Comparison of ENCODE assay signal across 3 cellular contexts in the genomic region with DNA sequence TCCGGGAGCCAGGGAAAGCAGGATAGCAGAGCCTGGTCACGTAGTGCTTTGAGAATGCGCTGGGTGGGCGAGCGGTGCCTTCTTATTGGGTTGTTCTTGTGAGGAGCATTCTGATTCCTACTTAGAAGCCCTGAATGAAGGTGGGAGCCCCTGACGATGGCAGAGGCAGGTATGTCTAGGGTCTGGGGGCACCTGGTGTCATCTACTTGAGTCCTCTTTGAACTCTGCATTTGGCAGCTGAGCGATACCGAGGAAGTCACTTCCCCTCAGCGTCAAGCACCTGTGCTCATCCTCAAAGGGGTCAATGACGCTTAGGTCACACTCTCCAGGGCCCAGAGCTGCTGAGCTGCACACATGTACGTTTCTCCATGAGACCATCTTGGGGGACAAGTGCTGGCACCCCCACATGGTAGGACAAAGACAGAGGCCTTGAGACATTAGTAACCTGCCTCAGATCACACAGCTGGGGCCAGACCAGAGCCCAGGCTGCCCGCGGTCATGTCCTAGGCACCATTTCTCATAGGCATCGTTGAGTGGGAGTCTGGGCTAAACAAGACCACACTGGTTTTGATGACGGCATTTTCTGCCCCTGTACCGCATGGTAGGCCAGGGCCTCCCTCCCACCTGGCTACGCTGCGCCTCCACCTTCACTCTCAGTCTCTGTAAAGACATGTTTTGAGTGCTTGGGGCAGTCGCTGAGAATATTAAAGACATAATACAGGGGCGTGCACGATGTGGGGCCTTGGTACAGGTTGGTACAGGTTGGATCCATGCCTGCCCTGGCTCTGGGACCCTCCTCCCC.
TF ChIP-seq lines count a peak whose summit lies in the region.

No MANE protein-coding gene starts in this region.

TF ChIP-seq in SK-N-SH, 30 proteins besides CTCF, POLR2A, EP300 and RAD21 (continues in another document):
- TF ChIP-seq SMC3 (IDR thresholded peaks at IDR 0.05; ENCODE audit: low read depth, low read length), result no peak
- TF ChIP-seq POLR2AphosphoS5 (IDR thresholded peaks at IDR 0.05; ENCODE audit: low read depth, low read length), result no peak
- no peak for TF ChIP-seq NFIC (IDR thresholded peaks at IDR 0.05; ENCODE audit: borderline replicate concordance)
- TF ChIP-seq ELF1 (IDR thresholded peaks at IDR 0.05), result no peak
- no peak for TF ChIP-seq RFX5 (IDR thresholded peaks at IDR 0.05; ENCODE audit: low read length)
- no peak for TF ChIP-seq JUND (IDR thresholded peaks at IDR 0.05)
- TF ChIP-seq, protein P1, sequence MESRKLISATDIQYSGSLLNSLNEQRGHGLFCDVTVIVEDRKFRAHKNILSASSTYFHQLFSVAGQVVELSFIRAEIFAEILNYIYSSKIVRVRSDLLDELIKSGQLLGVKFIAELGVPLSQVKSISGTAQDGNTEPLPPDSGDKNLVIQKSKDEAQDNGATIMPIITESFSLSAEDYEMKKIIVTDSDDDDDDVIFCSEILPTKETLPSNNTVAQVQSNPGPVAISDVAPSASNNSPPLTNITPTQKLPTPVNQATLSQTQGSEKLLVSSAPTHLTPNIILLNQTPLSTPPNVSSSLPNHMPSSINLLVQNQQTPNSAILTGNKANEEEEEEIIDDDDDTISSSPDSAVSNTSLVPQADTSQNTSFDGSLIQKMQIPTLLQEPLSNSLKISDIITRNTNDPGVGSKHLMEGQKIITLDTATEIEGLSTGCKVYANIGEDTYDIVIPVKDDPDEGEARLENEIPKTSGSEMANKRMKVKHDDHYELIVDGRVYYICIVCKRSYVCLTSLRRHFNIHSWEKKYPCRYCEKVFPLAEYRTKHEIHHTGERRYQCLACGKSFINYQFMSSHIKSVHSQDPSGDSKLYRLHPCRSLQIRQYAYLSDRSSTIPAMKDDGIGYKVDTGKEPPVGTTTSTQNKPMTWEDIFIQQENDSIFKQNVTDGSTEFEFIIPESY (IDR thresholded peaks at IDR 0.05; ENCODE audit: borderline replicate concordance, low read depth), result no peak
- no peak for TF ChIP-seq NRF1 (IDR thresholded peaks at IDR 0.05; ENCODE audit: low read depth, low read length)
- TF ChIP-seq, protein P2, sequence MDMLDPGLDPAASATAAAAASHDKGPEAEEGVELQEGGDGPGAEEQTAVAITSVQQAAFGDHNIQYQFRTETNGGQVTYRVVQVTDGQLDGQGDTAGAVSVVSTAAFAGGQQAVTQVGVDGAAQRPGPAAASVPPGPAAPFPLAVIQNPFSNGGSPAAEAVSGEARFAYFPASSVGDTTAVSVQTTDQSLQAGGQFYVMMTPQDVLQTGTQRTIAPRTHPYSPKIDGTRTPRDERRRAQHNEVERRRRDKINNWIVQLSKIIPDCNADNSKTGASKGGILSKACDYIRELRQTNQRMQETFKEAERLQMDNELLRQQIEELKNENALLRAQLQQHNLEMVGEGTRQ (IDR thresholded peaks at IDR 0.05; ENCODE audit: borderline replicate concordance, low read depth, low read length), result no peak
- TF ChIP-seq FOSL2 (IDR thresholded peaks at IDR 0.05; ENCODE audit: borderline replicate concordance, low read depth), result no peak
- TF ChIP-seq, protein P3, sequence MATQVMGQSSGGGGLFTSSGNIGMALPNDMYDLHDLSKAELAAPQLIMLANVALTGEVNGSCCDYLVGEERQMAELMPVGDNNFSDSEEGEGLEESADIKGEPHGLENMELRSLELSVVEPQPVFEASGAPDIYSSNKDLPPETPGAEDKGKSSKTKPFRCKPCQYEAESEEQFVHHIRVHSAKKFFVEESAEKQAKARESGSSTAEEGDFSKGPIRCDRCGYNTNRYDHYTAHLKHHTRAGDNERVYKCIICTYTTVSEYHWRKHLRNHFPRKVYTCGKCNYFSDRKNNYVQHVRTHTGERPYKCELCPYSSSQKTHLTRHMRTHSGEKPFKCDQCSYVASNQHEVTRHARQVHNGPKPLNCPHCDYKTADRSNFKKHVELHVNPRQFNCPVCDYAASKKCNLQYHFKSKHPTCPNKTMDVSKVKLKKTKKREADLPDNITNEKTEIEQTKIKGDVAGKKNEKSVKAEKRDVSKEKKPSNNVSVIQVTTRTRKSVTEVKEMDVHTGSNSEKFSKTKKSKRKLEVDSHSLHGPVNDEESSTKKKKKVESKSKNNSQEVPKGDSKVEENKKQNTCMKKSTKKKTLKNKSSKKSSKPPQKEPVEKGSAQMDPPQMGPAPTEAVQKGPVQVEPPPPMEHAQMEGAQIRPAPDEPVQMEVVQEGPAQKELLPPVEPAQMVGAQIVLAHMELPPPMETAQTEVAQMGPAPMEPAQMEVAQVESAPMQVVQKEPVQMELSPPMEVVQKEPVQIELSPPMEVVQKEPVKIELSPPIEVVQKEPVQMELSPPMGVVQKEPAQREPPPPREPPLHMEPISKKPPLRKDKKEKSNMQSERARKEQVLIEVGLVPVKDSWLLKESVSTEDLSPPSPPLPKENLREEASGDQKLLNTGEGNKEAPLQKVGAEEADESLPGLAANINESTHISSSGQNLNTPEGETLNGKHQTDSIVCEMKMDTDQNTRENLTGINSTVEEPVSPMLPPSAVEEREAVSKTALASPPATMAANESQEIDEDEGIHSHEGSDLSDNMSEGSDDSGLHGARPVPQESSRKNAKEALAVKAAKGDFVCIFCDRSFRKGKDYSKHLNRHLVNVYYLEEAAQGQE (IDR thresholded peaks at IDR 0.05; ENCODE audit: low read depth, low read length), result no peak
- TF ChIP-seq RCOR1 (IDR thresholded peaks at IDR 0.05; ENCODE audit: low read length), result no peak

TF ChIP-seq in SK-N-SH treated with all-trans-retinoic acid at 6 μM for 48 hours, 23 proteins besides CTCF, POLR2A, EP300 and RAD21:
- no peak for TF ChIP-seq ZNF8 (CRISPR knock-in tag; IDR thresholded peaks at IDR 0.05)
- no peak for TF ChIP-seq PPARA (CRISPR knock-in tag; IDR thresholded peaks at IDR 0.05; ENCODE audit: borderline replicate concordance)
- no peak for TF ChIP-seq ESRRG (CRISPR knock-in tag; IDR thresholded peaks at IDR 0.05)
- TF ChIP-seq, protein P4, sequence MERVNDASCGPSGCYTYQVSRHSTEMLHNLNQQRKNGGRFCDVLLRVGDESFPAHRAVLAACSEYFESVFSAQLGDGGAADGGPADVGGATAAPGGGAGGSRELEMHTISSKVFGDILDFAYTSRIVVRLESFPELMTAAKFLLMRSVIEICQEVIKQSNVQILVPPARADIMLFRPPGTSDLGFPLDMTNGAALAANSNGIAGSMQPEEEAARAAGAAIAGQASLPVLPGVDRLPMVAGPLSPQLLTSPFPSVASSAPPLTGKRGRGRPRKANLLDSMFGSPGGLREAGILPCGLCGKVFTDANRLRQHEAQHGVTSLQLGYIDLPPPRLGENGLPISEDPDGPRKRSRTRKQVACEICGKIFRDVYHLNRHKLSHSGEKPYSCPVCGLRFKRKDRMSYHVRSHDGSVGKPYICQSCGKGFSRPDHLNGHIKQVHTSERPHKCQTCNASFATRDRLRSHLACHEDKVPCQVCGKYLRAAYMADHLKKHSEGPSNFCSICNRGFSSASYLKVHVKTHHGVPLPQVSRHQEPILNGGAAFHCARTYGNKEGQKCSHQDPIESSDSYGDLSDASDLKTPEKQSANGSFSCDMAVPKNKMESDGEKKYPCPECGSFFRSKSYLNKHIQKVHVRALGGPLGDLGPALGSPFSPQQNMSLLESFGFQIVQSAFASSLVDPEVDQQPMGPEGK (CRISPR knock-in tag; IDR thresholded peaks at IDR 0.05; ENCODE audit: borderline replicate concordance), result no peak
- TF ChIP-seq ZFP30 (CRISPR knock-in tag; IDR thresholded peaks at IDR 0.05), result no peak
- TF ChIP-seq, protein P5, sequence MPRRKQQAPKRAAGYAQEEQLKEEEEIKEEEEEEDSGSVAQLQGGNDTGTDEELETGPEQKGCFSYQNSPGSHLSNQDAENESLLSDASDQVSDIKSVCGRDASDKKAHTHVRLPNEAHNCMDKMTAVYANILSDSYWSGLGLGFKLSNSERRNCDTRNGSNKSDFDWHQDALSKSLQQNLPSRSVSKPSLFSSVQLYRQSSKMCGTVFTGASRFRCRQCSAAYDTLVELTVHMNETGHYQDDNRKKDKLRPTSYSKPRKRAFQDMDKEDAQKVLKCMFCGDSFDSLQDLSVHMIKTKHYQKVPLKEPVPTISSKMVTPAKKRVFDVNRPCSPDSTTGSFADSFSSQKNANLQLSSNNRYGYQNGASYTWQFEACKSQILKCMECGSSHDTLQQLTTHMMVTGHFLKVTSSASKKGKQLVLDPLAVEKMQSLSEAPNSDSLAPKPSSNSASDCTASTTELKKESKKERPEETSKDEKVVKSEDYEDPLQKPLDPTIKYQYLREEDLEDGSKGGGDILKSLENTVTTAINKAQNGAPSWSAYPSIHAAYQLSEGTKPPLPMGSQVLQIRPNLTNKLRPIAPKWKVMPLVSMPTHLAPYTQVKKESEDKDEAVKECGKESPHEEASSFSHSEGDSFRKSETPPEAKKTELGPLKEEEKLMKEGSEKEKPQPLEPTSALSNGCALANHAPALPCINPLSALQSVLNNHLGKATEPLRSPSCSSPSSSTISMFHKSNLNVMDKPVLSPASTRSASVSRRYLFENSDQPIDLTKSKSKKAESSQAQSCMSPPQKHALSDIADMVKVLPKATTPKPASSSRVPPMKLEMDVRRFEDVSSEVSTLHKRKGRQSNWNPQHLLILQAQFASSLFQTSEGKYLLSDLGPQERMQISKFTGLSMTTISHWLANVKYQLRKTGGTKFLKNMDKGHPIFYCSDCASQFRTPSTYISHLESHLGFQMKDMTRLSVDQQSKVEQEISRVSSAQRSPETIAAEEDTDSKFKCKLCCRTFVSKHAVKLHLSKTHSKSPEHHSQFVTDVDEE (CRISPR knock-in tag; IDR thresholded peaks at IDR 0.05), result no peak
- no peak for TF ChIP-seq ZNF70 (CRISPR knock-in tag; IDR thresholded peaks at IDR 0.05)
- no peak for TF ChIP-seq ARNTL (CRISPR knock-in tag; IDR thresholded peaks at IDR 0.05; ENCODE audit: borderline replicate concordance, low read depth)
- no peak for TF ChIP-seq TOX (CRISPR knock-in tag; IDR thresholded peaks at IDR 0.05; ENCODE audit: borderline replicate concordance)
- TF ChIP-seq SNAI2 (CRISPR knock-in tag; IDR thresholded peaks at IDR 0.05), result no peak
- TF ChIP-seq, protein P6, sequence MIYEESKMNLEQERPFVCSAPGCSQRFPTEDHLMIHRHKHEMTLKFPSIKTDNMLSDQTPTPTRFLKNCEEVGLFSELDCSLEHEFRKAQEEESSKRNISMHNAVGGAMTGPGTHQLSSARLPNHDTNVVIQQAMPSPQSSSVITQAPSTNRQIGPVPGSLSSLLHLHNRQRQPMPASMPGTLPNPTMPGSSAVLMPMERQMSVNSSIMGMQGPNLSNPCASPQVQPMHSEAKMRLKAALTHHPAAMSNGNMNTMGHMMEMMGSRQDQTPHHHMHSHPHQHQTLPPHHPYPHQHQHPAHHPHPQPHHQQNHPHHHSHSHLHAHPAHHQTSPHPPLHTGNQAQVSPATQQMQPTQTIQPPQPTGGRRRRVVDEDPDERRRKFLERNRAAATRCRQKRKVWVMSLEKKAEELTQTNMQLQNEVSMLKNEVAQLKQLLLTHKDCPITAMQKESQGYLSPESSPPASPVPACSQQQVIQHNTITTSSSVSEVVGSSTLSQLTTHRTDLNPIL (CRISPR knock-in tag; IDR thresholded peaks at IDR 0.05; ENCODE audit: low read depth), result no peak
- no peak for TF ChIP-seq CSDC2 (CRISPR knock-in tag; IDR thresholded peaks at IDR 0.05)

TF ChIP-seq in H1, 55 proteins besides CTCF, POLR2A, EP300 and RAD21 (continues in another document):
- TF ChIP-seq, protein P7, sequence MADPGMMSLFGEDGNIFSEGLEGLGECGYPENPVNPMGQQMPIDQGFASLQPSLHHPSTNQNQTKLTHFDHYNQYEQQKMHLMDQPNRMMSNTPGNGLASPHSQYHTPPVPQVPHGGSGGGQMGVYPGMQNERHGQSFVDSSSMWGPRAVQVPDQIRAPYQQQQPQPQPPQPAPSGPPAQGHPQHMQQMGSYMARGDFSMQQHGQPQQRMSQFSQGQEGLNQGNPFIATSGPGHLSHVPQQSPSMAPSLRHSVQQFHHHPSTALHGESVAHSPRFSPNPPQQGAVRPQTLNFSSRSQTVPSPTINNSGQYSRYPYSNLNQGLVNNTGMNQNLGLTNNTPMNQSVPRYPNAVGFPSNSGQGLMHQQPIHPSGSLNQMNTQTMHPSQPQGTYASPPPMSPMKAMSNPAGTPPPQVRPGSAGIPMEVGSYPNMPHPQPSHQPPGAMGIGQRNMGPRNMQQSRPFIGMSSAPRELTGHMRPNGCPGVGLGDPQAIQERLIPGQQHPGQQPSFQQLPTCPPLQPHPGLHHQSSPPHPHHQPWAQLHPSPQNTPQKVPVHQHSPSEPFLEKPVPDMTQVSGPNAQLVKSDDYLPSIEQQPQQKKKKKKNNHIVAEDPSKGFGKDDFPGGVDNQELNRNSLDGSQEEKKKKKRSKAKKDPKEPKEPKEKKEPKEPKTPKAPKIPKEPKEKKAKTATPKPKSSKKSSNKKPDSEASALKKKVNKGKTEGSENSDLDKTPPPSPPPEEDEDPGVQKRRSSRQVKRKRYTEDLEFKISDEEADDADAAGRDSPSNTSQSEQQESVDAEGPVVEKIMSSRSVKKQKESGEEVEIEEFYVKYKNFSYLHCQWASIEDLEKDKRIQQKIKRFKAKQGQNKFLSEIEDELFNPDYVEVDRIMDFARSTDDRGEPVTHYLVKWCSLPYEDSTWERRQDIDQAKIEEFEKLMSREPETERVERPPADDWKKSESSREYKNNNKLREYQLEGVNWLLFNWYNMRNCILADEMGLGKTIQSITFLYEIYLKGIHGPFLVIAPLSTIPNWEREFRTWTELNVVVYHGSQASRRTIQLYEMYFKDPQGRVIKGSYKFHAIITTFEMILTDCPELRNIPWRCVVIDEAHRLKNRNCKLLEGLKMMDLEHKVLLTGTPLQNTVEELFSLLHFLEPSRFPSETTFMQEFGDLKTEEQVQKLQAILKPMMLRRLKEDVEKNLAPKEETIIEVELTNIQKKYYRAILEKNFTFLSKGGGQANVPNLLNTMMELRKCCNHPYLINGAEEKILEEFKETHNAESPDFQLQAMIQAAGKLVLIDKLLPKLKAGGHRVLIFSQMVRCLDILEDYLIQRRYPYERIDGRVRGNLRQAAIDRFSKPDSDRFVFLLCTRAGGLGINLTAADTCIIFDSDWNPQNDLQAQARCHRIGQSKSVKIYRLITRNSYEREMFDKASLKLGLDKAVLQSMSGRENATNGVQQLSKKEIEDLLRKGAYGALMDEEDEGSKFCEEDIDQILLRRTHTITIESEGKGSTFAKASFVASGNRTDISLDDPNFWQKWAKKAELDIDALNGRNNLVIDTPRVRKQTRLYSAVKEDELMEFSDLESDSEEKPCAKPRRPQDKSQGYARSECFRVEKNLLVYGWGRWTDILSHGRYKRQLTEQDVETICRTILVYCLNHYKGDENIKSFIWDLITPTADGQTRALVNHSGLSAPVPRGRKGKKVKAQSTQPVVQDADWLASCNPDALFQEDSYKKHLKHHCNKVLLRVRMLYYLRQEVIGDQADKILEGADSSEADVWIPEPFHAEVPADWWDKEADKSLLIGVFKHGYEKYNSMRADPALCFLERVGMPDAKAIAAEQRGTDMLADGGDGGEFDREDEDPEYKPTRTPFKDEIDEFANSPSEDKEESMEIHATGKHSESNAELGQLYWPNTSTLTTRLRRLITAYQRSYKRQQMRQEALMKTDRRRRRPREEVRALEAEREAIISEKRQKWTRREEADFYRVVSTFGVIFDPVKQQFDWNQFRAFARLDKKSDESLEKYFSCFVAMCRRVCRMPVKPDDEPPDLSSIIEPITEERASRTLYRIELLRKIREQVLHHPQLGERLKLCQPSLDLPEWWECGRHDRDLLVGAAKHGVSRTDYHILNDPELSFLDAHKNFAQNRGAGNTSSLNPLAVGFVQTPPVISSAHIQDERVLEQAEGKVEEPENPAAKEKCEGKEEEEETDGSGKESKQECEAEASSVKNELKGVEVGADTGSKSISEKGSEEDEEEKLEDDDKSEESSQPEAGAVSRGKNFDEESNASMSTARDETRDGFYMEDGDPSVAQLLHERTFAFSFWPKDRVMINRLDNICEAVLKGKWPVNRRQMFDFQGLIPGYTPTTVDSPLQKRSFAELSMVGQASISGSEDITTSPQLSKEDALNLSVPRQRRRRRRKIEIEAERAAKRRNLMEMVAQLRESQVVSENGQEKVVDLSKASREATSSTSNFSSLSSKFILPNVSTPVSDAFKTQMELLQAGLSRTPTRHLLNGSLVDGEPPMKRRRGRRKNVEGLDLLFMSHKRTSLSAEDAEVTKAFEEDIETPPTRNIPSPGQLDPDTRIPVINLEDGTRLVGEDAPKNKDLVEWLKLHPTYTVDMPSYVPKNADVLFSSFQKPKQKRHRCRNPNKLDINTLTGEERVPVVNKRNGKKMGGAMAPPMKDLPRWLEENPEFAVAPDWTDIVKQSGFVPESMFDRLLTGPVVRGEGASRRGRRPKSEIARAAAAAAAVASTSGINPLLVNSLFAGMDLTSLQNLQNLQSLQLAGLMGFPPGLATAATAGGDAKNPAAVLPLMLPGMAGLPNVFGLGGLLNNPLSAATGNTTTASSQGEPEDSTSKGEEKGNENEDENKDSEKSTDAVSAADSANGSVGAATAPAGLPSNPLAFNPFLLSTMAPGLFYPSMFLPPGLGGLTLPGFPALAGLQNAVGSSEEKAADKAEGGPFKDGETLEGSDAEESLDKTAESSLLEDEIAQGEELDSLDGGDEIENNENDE (IDR thresholded peaks at IDR 0.05; ENCODE audit: insufficient replicate concordance, low read length), result no peak
- TF ChIP-seq TAF1 (IDR thresholded peaks at IDR 0.05; ENCODE audit: low read depth, low read length) (no peak), SIRT6 (IDR thresholded peaks at IDR 0.05; ENCODE audit: low read length) (no peak)
